ENCODE assay signal across 1 cellular context in the genomic region with DNA sequence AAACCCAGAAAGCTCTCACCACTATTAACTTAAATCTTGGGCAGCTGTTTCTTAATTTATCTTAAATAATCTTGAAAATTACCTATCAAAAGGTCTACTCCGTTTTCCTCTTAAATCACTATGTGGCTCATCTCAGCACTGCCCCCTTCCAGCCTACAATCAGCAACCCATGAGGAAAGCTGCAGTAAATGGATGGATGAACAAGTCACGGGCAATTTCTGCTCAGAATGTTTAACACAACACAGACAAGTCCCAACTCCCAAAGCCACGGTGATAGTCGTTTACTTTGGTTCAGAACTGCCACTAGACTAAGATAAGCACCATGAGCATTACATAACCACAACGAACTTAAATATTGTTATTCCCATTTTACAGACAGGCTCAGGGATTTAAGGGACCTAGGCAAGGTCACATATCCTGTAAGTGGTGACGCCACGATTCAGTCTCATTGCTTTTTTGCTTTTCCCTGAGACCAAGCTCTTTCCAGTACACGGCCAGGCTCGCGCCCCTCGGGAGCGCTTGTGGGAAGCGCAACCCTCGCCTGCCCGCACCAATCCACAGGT.
TF ChIP-seq lines count a peak whose summit lies in the region.

No MANE protein-coding gene starts in this region.

TF ChIP-seq in GM23338, 12 proteins besides CTCF, POLR2A, EP300 and RAD21:
- TF ChIP-seq ZNF462 (CRISPR knock-in tag; IDR thresholded peaks at IDR 0.05) (no peak), EZH2phosphoT487 (IDR thresholded peaks at IDR 0.05; ENCODE audit: unreplicated experiment) (no peak), NANOG (IDR thresholded peaks at IDR 0.05; ENCODE audit: borderline replicate concordance) (no peak), CREB1 (CRISPR knock-in tag; IDR thresholded peaks at IDR 0.05; ENCODE audit: low read depth) (no peak), EZH2 (IDR thresholded peaks at IDR 0.05; ENCODE audit: low read depth, unreplicated experiment) (no peak), STAT1 (IDR thresholded peaks at IDR 0.05; ENCODE audit: unreplicated experiment) (no peak), POLR2AphosphoS5 (IDR thresholded peaks at IDR 0.05; ENCODE audit: low read depth) (no peak; the same call in 1 of the 2 replicates), JUNB (IDR thresholded peaks at IDR 0.05; ENCODE audit: unreplicated experiment) (no peak), ZNF331 (CRISPR knock-in tag; IDR thresholded peaks at IDR 0.05; ENCODE audit: low read depth) (no peak), ZNF114 (CRISPR knock-in tag; IDR thresholded peaks at IDR 0.05) (no peak)
- TF ChIP-seq, protein P1, sequence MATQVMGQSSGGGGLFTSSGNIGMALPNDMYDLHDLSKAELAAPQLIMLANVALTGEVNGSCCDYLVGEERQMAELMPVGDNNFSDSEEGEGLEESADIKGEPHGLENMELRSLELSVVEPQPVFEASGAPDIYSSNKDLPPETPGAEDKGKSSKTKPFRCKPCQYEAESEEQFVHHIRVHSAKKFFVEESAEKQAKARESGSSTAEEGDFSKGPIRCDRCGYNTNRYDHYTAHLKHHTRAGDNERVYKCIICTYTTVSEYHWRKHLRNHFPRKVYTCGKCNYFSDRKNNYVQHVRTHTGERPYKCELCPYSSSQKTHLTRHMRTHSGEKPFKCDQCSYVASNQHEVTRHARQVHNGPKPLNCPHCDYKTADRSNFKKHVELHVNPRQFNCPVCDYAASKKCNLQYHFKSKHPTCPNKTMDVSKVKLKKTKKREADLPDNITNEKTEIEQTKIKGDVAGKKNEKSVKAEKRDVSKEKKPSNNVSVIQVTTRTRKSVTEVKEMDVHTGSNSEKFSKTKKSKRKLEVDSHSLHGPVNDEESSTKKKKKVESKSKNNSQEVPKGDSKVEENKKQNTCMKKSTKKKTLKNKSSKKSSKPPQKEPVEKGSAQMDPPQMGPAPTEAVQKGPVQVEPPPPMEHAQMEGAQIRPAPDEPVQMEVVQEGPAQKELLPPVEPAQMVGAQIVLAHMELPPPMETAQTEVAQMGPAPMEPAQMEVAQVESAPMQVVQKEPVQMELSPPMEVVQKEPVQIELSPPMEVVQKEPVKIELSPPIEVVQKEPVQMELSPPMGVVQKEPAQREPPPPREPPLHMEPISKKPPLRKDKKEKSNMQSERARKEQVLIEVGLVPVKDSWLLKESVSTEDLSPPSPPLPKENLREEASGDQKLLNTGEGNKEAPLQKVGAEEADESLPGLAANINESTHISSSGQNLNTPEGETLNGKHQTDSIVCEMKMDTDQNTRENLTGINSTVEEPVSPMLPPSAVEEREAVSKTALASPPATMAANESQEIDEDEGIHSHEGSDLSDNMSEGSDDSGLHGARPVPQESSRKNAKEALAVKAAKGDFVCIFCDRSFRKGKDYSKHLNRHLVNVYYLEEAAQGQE (IDR thresholded peaks at IDR 0.05; ENCODE audit: unreplicated experiment), result no peak
- TF ChIP-seq, protein P2, sequence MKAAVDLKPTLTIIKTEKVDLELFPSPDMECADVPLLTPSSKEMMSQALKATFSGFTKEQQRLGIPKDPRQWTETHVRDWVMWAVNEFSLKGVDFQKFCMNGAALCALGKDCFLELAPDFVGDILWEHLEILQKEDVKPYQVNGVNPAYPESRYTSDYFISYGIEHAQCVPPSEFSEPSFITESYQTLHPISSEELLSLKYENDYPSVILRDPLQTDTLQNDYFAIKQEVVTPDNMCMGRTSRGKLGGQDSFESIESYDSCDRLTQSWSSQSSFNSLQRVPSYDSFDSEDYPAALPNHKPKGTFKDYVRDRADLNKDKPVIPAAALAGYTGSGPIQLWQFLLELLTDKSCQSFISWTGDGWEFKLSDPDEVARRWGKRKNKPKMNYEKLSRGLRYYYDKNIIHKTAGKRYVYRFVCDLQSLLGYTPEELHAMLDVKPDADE (IDR thresholded peaks at IDR 0.05), result no peak
